In the genomic region with DNA sequence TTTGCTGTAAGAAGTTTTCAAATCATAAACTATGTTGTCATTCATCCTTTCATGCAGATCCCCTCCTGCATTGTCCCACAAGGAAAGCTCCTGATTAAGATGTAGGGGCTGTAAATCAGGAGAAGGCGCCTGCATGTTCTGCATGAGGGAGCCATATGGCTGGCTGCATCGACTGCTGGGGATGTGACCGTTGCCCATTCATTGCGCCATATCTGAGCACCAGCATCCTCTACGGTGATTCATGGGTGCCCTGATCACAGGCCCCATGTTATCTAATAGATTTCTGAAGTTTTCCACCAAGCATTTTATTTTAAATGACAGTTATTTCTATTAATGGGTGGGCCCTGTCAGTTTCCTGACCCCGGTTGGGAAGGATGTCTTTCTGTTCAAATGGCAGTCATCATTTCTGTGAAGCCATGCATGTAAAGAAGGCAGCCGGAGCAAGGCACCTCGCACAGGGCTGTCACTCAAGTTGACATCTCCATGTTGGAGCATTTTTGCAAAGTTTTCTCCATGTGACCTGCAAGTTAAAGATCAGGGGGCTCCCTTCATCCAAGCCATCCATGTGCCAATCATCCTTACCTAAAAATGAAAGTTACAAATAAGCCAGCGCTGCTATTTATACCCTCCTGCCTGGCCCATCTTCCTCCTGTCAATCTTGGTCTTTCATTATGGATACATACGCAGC, we compare ENCODE assay signal across 23 cellular contexts.
"Had no signal": no experiment of that assay in that cellular context is flagged by ENCODE, and none has a peak within 500 bp of the region (broad histone marks: within the 10 kb centered on the region; RNA-seq: fewer than 3 reads in every experiment).

No MANE protein-coding gene starts in this region.

- H3K9me3 ChIP-seq: sigmoid colon, suprapubic skin, thyroid gland, upper lobe of right lung, vagina had no signal

- H3K4me3 Mint-ChIP-seq: immature natural killer cell; naive thymus-derived CD4-positive, alpha-beta T cell; neural crest cell had no signal

- H3K27me3 ChIP-seq: esophagus muscularis mucosa, foreskin keratinocyte, ovary, right atrium auricular region, sigmoid colon, suprapubic skin, thyroid gland, upper lobe of right lung, vagina had no signal

- ATAC-seq: foreskin keratinocyte; left cardiac atrium; left ventricle myocardium superior; naive thymus-derived CD4-positive, alpha-beta T cell; stimulated activated naive CD8-positive, alpha-beta T cell treated with anti-CD3 and anti-CD28 coated beads, Interleukin-15, Interleukin-2, amounts not matched to agents 100 U/mL and 50 U/mL, for 24 hours; upper lobe of right lung had no signal

- H3K36me3 Mint-ChIP-seq: immature natural killer cell; naive thymus-derived CD4-positive, alpha-beta T cell had no signal

- DNase-seq: effector memory CD4-positive, alpha-beta T cell; foreskin keratinocyte; immature natural killer cell; kidney; left cardiac atrium; left ventricle myocardium superior; mesenchymal stem cell; naive thymus-derived CD4-positive, alpha-beta T cell; nucleus accumbens; ovary; sigmoid colon; stimulated activated CD4-positive, alpha-beta T cell treated with anti-CD3 and anti-CD28 coated beads, Interleukin-2, amount 100 ng/mL, for 48 hours; stimulated activated naive CD8-positive, alpha-beta T cell treated with anti-CD3 and anti-CD28 coated beads, Interleukin-15, Interleukin-2, amounts not matched to agents 100 U/mL and 50 U/mL, for 24 hours; thyroid gland; upper lobe of right lung had no signal

- H3K4me3 ChIP-seq: esophagus muscularis mucosa, lung, ovary, right atrium auricular region, sigmoid colon, skin epidermis, suprapubic skin, thyroid gland, upper lobe of right lung, vagina had no signal

- H3K27ac ChIP-seq: epithelial cell of prostate, esophagus muscularis mucosa, foreskin keratinocyte, ovary, right atrium auricular region, sigmoid colon, skin epidermis, suprapubic skin, thyroid gland, upper lobe of right lung, vagina had no signal

- H3K4me1 ChIP-seq: foreskin keratinocyte, right atrium auricular region, sigmoid colon, suprapubic skin, upper lobe of right lung, vagina had no signal

- H3K36me3 ChIP-seq: esophagus muscularis mucosa, ovary, right atrium auricular region, sigmoid colon, suprapubic skin, thyroid gland, upper lobe of right lung, vagina had no signal

- H3K27ac Mint-ChIP-seq: immature natural killer cell; naive thymus-derived CD4-positive, alpha-beta T cell had no signal
